Comparison of ENCODE assay signal across 1 cellular context in the genomic region with DNA sequence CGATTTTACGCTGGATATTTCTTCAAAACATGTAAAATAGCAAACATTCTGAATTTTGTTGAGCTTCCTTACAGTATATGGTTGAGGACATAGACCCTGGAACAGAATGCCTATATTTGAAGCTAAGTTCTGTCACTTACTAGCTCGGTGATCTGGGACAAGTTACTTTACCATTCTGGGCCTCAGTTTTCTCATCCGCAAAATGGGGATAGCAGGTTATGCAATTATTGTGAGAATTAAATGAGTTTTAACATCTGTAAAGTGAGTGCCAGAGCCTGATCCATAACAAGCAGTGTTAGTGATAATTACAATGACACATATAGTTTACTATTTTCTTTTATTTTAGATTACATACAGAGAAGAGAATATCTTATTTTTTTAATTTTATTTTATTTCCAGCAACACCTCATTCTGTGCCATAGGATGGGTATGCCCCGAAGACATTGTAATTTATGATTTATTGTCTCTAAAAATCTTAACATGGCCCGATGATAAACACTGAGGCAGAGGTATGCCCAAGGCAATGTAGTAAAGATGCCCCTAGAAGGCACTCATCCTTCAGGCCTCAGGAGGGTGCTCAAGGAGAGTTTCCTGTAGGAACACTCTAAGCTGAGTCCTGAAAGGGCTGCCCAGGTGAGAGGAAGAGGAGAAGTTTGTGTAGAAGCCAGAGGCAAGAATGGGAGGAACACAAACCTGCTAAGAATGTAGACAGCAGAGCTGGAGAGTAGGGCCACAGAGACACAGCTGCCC.
TF ChIP-seq lines count a peak whose summit lies in the region.

No MANE protein-coding gene starts in this region.

TF ChIP-seq in SK-N-SH treated with all-trans-retinoic acid at 6 μM for 48 hours, 23 proteins besides CTCF, POLR2A, EP300 and RAD21 (continued from another document):
- TF ChIP-seq, protein P1, sequence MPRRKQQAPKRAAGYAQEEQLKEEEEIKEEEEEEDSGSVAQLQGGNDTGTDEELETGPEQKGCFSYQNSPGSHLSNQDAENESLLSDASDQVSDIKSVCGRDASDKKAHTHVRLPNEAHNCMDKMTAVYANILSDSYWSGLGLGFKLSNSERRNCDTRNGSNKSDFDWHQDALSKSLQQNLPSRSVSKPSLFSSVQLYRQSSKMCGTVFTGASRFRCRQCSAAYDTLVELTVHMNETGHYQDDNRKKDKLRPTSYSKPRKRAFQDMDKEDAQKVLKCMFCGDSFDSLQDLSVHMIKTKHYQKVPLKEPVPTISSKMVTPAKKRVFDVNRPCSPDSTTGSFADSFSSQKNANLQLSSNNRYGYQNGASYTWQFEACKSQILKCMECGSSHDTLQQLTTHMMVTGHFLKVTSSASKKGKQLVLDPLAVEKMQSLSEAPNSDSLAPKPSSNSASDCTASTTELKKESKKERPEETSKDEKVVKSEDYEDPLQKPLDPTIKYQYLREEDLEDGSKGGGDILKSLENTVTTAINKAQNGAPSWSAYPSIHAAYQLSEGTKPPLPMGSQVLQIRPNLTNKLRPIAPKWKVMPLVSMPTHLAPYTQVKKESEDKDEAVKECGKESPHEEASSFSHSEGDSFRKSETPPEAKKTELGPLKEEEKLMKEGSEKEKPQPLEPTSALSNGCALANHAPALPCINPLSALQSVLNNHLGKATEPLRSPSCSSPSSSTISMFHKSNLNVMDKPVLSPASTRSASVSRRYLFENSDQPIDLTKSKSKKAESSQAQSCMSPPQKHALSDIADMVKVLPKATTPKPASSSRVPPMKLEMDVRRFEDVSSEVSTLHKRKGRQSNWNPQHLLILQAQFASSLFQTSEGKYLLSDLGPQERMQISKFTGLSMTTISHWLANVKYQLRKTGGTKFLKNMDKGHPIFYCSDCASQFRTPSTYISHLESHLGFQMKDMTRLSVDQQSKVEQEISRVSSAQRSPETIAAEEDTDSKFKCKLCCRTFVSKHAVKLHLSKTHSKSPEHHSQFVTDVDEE (CRISPR knock-in tag; IDR thresholded peaks at IDR 0.05): no peak
